8 cellular contexts compared by ENCODE assay signal in the genomic region with DNA sequence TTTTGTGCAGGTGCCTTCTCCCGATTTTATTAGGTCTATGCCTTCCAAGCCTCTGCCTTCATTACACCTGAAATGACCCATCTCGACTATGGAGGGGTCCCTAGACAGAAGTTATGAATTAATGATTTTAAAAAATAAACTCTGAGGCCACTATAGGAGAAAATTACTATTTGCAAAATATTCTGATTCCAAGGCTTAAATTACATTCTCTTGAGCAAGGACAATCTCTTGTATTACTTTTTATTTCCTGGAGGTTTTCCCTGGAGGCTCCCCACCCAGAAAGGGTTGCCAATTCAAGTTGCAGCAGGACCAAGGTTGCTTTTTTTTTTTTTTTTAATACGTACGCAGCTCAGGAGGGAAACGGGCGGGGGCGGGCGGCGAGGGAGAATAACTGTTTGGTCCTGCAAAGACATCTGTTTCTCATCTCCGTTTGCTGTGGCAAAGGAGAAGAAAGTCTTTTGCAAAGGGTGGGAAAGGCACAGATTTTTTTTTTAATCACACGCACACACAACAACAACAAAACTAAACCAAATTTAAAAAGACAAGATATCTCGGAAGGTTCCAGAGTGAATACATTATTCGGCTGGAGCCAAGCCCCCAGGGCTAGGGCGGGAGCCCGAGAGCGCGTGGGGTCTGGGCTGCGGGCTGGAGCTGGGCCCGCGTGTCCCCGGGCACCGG. TPM values are rescaled to one million over a fixed set of nuclear protein-coding genes. Genes with fewer than 3 reads are reported as not detected.
A peak's percentile ranks its signal among the peaks of the same experiment; 100 is the strongest.
DNase-seq lines count a peak whose midpoint lies in the region; ATAC-seq and TF ChIP-seq lines count a peak whose summit lies in the region.

No MANE protein-coding gene starts in this region.

- ATAC-seq in HG03095 (IDR thresholded peaks at IDR 0.05; ENCODE audit: unreplicated experiment) = no peak

- intact Hi-C loops in ascending aorta (cut with DNase I) = loop anchor here (2.0 to 10.0 kb wide), 2 partner anchors 61 to 1023 kb away; partner anchors contain the start of gene RCOR3
- intact Hi-C loops in tibial artery (cut with DNase I; ENCODE audit: low total_unique reads) = no loop called here

- H3K4me1 ChIP-seq in ascending aorta (peaks cover 4 to 22% of the 10 kb centered on the region in 2 donors), tibial artery (peaks cover 0 to 39% (median 35%) of the 10 kb centered on the region in 4 donors)

- peak overlapping the region; percentile 56 to 91 for H3K27ac ChIP-seq in ascending aorta
- H3K27ac ChIP-seq in tibial artery = peak overlapping the region; percentile 83 to 93

- H3K4me3 ChIP-seq in ascending aorta = peak overlapping the region; percentile 87 to 90
- H3K4me3 ChIP-seq in tibial artery = peak overlapping the region; percentile 69 to 89

- H3K36me3 ChIP-seq in ascending aorta (peaks cover 0 to 3% of the 10 kb centered on the region in 2 donors), tibial artery (no peaks in the 10 kb centered on the region)

- H3K9me3 ChIP-seq in ascending aorta (no peaks in the 10 kb centered on the region), tibial artery (no peaks in the 10 kb centered on the region)

- TF ChIP-seq CTCF in ascending aorta (IDR thresholded peaks at IDR 0.05) (no peak), tibial artery (IDR thresholded peaks at IDR 0.05) (no peak)

- H3K27me3 ChIP-seq in ascending aorta (no peaks in the 10 kb centered on the region), tibial artery (no peaks in the 10 kb centered on the region)

- peak; percentile 67 for DNase-seq in NCI-H82 (lab: John Stamatoyannopoulos, UW)
- no peak for DNase-seq in NCI-H82 treated with DMSO at 0.1 percent for 48 hours (lab: John Stamatoyannopoulos, UW; ENCODE audit: unreplicated experiment)
- DNase-seq in ascending aorta (ENCODE audit: low spot score in 2 of 2) = no peak
- DNase-seq in islet precursor cell = peak; percentile 60
- no peak for DNase-seq in tibial artery
- no peak for DNase-seq in cerebellar nuclear complex (lab: John Stamatoyannopoulos, UW)
- DNase-seq in activated effector memory CD4-positive, alpha-beta T cell treated with Interleukin-2 at 50 U/mL for 16 hours = no peak

RNA-seq across cellular contexts. Expression of gene SERTAD4, which starts 0.6 kb away (rescaled TPM):
- 4.0 TPM for total RNA-seq in ascending aorta

Comparison
In these comparisons a context has a peak if more than half of its experiments do, and no peak if none do; other contexts are left out.
1. DNase-seq: peak in NCI-H82 (single experiment) and islet precursor cell (single experiment); none in NCI-H82 treated with DMSO at 0.1 percent for 48 hours (single experiment), ascending aorta (0 of 2), tibial artery (0 of 2), cerebellar nuclear complex (0 of 2) and activated effector memory CD4-positive, alpha-beta T cell treated with Interleukin-2 at 50 U/mL for 16 hours (single experiment).